Comparison of ENCODE assay signal across 9 cellular contexts in the genomic region with DNA sequence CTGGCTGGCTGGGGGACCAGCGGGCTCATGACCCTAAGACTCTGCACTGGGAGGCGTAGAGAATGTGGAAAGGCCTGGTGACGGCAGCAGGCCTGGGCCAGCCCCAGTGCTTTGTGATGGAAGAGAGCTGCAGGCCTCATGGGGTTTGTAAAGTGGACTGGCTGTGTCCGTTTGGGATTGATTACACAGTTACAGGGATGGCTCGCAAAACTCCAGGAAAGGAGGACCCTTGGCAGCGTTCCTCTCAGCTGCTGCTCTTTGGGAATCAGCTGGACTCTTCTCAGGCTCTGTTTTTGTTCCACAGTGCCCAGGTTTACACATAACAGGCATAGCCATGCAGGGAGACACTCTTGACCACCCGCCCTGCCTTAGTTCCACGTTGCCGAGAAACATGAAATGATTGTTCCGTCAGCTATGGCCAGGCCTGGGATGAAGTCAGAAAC.
DNase-seq lines count a peak whose midpoint lies in the region; ATAC-seq and TF ChIP-seq lines count a peak whose summit lies in the region.
"Had no signal": no experiment of that assay in that cellular context is flagged by ENCODE, and none has a peak within 500 bp of the region (broad histone marks: within the 10 kb centered on the region; RNA-seq: fewer than 3 reads in every experiment).

No MANE protein-coding gene starts in this region.

- H3K36me3 Mint-ChIP-seq in WTC11 (no peaks in the 10 kb centered on the region), Caco-2 (ENCODE audit: insufficient read depth, unreplicated experiment) (no peaks in the 10 kb centered on the region)

- no TSS peak for BruUV-seq in Caco-2 (replicated peaks; lab: Mats Ljungman, UMichigan)

- no peaks in the 10 kb centered on the region for H3K36me3 ChIP-seq in H7 (replicated peaks; ENCODE audit: control insufficient read depth, insufficient read depth, low read length)
- no peaks in the 10 kb centered on the region for H3K36me3 ChIP-seq in right atrium auricular region
- no peaks in the 10 kb centered on the region for H3K36me3 ChIP-seq in Caco-2 (ENCODE audit: control insufficient read depth, insufficient read depth, low read length)

- CTCF ChIA-PET in WTC11 (lab: Charles Lee) (interaction anchor here (1.0 to 1.2 kb wide), 2 partner anchors 13 to 29 kb away, joined by 4 to 7 read pairs; no protein-coding TSS in a partner anchor), Caco-2 (lab: Charles Lee) (no interaction called here)

- no peak for TF ChIP-seq CTCF in WTC11 (IDR thresholded peaks at IDR 0.05)
- no peak for TF ChIP-seq CTCF in right atrium auricular region (IDR thresholded peaks at IDR 0.05)
- TF ChIP-seq CTCF in Caco-2 (IDR thresholded peaks at IDR 0.05; ENCODE audit: insufficient read depth in 1 of 2, low read depth in 1 of 2, low read length in 1 of 2, severe bottlenecking in 1 of 2, unreplicated experiment in 1 of 2) = no peak

- 0 out of 2 replicates have a peak overlapping the region, but pooled peaks have one; percentile 26 for H3K4me3 Mint-ChIP-seq in WTC11
- H3K4me3 Mint-ChIP-seq in Caco-2 (ENCODE audit: unreplicated experiment) = no peak overlapping the region

- H3K4me1 Mint-ChIP-seq in WTC11 = peaks cover 48% of the 10 kb centered on the region
- no peaks in the 10 kb centered on the region for H3K4me1 Mint-ChIP-seq in Caco-2 (ENCODE audit: low read depth, unreplicated experiment)

- H3K27me3 Mint-ChIP-seq in WTC11 (ENCODE audit: low read depth) = no peaks in the 10 kb centered on the region
- H3K27me3 Mint-ChIP-seq in Caco-2 (ENCODE audit: insufficient read depth, unreplicated experiment) = no peaks in the 10 kb centered on the region

- DNase-seq in H7 (peak; percentile 37), WTC11 (ENCODE audit: low spot score) (peak; percentile 70), right atrium auricular region (ENCODE audit: low spot score) (peak; percentile 88), retina (peak; percentile 56), NCI-H526 treated with DMSO at 0.1 percent for 48 hours (lab: John Stamatoyannopoulos, UW) (no peak), Caco-2 (no peak), superior temporal gyrus (ENCODE audit: extremely low spot score) (no peak)
- DNase-seq in activated T-cell treated with anti-CD3 and anti-CD28 coated beads, Interleukin-2, amount 50 U/mL, for 48 hours = no peak
- DNase-seq: stimulated activated CD4-positive, alpha-beta T cell treated with anti-CD3 and anti-CD28 coated beads, Interleukin-4, amount 100 ng/mL, for 4 hours had no signal

- H3K9me3 ChIP-seq in right atrium auricular region (no peaks in the 10 kb centered on the region), Caco-2 (no peaks in the 10 kb centered on the region)

- H3K27me3 ChIP-seq in H7 (ENCODE audit: control insufficient read depth, insufficient read depth, low read length) (no peaks in the 10 kb centered on the region), right atrium auricular region (no peaks in the 10 kb centered on the region), Caco-2 (replicated peaks; ENCODE audit: control insufficient read depth, insufficient read depth, low read length) (no peaks in the 10 kb centered on the region)

- intact Hi-C loops in Caco-2 (cut with micrococcal nuclease; ENCODE audit: unreplicated experiment) = no loop called here

- peaks cover 0 to 17% of the 10 kb centered on the region in 2 donors for H3K4me1 ChIP-seq in right atrium auricular region
- H3K4me1 ChIP-seq in Caco-2 = no peaks in the 10 kb centered on the region

- peak overlapping the region; percentile 41 to 55 for H3K27ac ChIP-seq in right atrium auricular region

- peak; percentile 98 for ATAC-seq in WTC11

- H3K4me3 ChIP-seq in H7 (ENCODE audit: insufficient read depth, low read depth, low read length) = no peak overlapping the region
- no peak overlapping the region for H3K4me3 ChIP-seq in right atrium auricular region
- H3K4me3 ChIP-seq in Caco-2 (ENCODE audit: low read depth, low read length) = no peak overlapping the region

- H3K27ac Mint-ChIP-seq in WTC11 = peak overlapping the region; percentile 94
- H3K27ac Mint-ChIP-seq in Caco-2 (ENCODE audit: unreplicated experiment) = no peak overlapping the region

- H3K9me3 Mint-ChIP-seq in WTC11 (no peaks in the 10 kb centered on the region), Caco-2 (ENCODE audit: unreplicated experiment) (no peaks in the 10 kb centered on the region)

- POLR2A ChIA-PET in WTC11 (lab: Charles Lee) (interaction anchor here (0.8 to 1.0 kb wide), 2 partner anchors 10 to 11 kb away, joined by 3 read pairs; no protein-coding TSS in a partner anchor), Caco-2 (lab: Charles Lee) (no interaction called here)

TF ChIP-seq in WTC11, 78 proteins besides CTCF, POLR2A, EP300 and RAD21 (continues in another document):
- TF ChIP-seq AFF4 (CRISPR knock-in tag; IDR thresholded peaks at IDR 0.05; ENCODE audit: borderline replicate concordance) (no peak), NR2C2 (CRISPR knock-in tag; IDR thresholded peaks at IDR 0.05) (no peak), MLX (CRISPR knock-in tag; IDR thresholded peaks at IDR 0.05) (no peak), TEAD1 (CRISPR knock-in tag; IDR thresholded peaks at IDR 0.05) (peak; percentile 16; the same call in 1 of the 2 replicates), ZBTB21 (CRISPR knock-in tag; IDR thresholded peaks at IDR 0.05; ENCODE audit: borderline replicate concordance) (peak; percentile 68; the same call in 1 of the 2 replicates), GTF2I (CRISPR knock-in tag; conservative IDR thresholded peaks at IDR 0.05) (no peak)
- TF ChIP-seq, protein P1, sequence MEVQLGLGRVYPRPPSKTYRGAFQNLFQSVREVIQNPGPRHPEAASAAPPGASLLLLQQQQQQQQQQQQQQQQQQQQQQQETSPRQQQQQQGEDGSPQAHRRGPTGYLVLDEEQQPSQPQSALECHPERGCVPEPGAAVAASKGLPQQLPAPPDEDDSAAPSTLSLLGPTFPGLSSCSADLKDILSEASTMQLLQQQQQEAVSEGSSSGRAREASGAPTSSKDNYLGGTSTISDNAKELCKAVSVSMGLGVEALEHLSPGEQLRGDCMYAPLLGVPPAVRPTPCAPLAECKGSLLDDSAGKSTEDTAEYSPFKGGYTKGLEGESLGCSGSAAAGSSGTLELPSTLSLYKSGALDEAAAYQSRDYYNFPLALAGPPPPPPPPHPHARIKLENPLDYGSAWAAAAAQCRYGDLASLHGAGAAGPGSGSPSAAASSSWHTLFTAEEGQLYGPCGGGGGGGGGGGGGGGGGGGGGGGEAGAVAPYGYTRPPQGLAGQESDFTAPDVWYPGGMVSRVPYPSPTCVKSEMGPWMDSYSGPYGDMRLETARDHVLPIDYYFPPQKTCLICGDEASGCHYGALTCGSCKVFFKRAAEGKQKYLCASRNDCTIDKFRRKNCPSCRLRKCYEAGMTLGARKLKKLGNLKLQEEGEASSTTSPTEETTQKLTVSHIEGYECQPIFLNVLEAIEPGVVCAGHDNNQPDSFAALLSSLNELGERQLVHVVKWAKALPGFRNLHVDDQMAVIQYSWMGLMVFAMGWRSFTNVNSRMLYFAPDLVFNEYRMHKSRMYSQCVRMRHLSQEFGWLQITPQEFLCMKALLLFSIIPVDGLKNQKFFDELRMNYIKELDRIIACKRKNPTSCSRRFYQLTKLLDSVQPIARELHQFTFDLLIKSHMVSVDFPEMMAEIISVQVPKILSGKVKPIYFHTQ (CRISPR knock-in tag; IDR thresholded peaks at IDR 0.05) = no peak
- TF ChIP-seq, protein P2, sequence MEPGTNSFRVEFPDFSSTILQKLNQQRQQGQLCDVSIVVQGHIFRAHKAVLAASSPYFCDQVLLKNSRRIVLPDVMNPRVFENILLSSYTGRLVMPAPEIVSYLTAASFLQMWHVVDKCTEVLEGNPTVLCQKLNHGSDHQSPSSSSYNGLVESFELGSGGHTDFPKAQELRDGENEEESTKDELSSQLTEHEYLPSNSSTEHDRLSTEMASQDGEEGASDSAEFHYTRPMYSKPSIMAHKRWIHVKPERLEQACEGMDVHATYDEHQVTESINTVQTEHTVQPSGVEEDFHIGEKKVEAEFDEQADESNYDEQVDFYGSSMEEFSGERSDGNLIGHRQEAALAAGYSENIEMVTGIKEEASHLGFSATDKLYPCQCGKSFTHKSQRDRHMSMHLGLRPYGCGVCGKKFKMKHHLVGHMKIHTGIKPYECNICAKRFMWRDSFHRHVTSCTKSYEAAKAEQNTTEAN (CRISPR knock-in tag; IDR thresholded peaks at IDR 0.05) = no peak

Comparison
In these comparisons a context has a peak if more than half of its experiments do, and no peak if none do; other contexts are left out.
1. DNase-seq: peak in H7 (single experiment), WTC11 (single experiment), right atrium auricular region (single experiment) and retina (single experiment); none in NCI-H526 treated with DMSO at 0.1 percent for 48 hours (single experiment), Caco-2 (0 of 2), activated T-cell treated with anti-CD3 and anti-CD28 coated beads, Interleukin-2, amount 50 U/mL, for 48 hours (0 of 2) and superior temporal gyrus (single experiment).